In genomic region chr3:147187687-147188086, GRCh38 we compare ENCODE assay signal across 26 cellular contexts.
"Had no signal": no experiment of that assay in that cellular context is flagged by ENCODE, and none has a peak within 500 bp of the region (broad histone marks: within the 10 kb centered on the region; RNA-seq: fewer than 3 reads in every experiment).

No MANE protein-coding gene starts in this region.

- DNase-seq: natural killer cell; nucleus accumbens; ovary; posterior cingulate gyrus; psoas muscle; right cardiac atrium; right lobe of liver; sigmoid colon; small intestine; stimulated activated CD4-positive, alpha-beta T cell treated with anti-CD3 and anti-CD28 coated beads, Interleukin-15, amount 100 ng/mL, for 24 hours; stimulated activated CD4-positive, alpha-beta T cell treated with anti-CD3 and anti-CD28 coated beads, Interleukin-2, amount 100 ng/mL, for 24 hours; stimulated activated CD4-positive, alpha-beta T cell treated with anti-CD3 and anti-CD28 coated beads, Interleukin-2, amount 100 ng/mL, for 48 hours; stimulated activated CD4-positive, alpha-beta T cell treated with anti-CD3 and anti-CD28 coated beads, Interleukin-4, amount 100 ng/mL, for 24 hours; stimulated activated naive B cell treated with anti-CD40 and anti-IgM and Interleukin-4, amounts not matched to agents 10 μg/mL and 1 μg/mL and 100 μg/mL, for 72 hours; stimulated activated naive CD4-positive, alpha-beta T cell treated with Interleukin-2 at 50 U/mL for 16 hours; stomach; thyroid gland; trophoblast cell; upper lobe of left lung had no signal

- FAIRE-seq: small intestine, urothelium cell line had no signal

- H3K9me3 ChIP-seq: neutrophil, ovary, psoas muscle, right lobe of liver, stomach, thoracic aorta, thyroid gland, upper lobe of left lung, vagina had no signal

- H3K36me3 ChIP-seq: neutrophil, ovary, right lobe of liver, sigmoid colon, stomach, thoracic aorta, thyroid gland, tibial nerve, upper lobe of left lung, vagina had no signal

- H3K27ac ChIP-seq: neutrophil, ovary, parathyroid adenoma, psoas muscle, right lobe of liver, sigmoid colon, stomach, thoracic aorta, thyroid gland, tibial nerve, upper lobe of left lung, vagina had no signal

- H3K27me3 ChIP-seq: neutrophil, ovary, right lobe of liver, sigmoid colon, stomach, thyroid gland, tibial nerve, upper lobe of left lung, vagina had no signal

- H3K79me2 ChIP-seq: parathyroid adenoma had no signal

- H2AFZ ChIP-seq: parathyroid adenoma had no signal

- H3K4me1 ChIP-seq: parathyroid adenoma, psoas muscle, sigmoid colon, stomach, thyroid gland, tibial nerve, upper lobe of left lung, vagina had no signal

- H3K4me3 ChIP-seq: ovary, psoas muscle, right lobe of liver, sigmoid colon, stomach, thoracic aorta, thyroid gland, tibial nerve, upper lobe of left lung, vagina had no signal

- H3K9ac ChIP-seq: parathyroid adenoma had no signal

- ATAC-seq: natural killer cell; psoas muscle; right cardiac atrium; stimulated activated effector memory CD8-positive, alpha-beta T cell treated with anti-CD3 and anti-CD28 coated beads, Interleukin-12 subunit alpha, Interleukin-12 subunit beta, amount 100 ng/mL, for 72 hours; stimulated activated naive B cell treated with anti-CD40 and anti-IgM and Interleukin-4, amounts not matched to agents 10 μg/mL and 1 μg/mL and 100 μg/mL, for 72 hours had no signal
